9 cellular contexts compared by ENCODE assay signal in genomic region chr20:53935353-53936084, GRCh38.
DNase-seq lines count a peak whose midpoint lies in the region; ATAC-seq and TF ChIP-seq lines count a peak whose summit lies in the region.
"Had no signal": no experiment of that assay in that cellular context is flagged by ENCODE, and none has a peak within 500 bp of the region (broad histone marks: within the 10 kb centered on the region; RNA-seq: fewer than 3 reads in every experiment).

No MANE protein-coding gene starts in this region.

- H3K27ac ChIP-seq in colonic mucosa (peak overlapping the region; percentile 45), trophoblast cell (ENCODE audit: low read depth, low read length) (no peak overlapping the region)

- H3K23ac ChIP-seq in trophoblast cell (ENCODE audit: low read length), result no peak overlapping the region

- H2AK5ac ChIP-seq in trophoblast cell (ENCODE audit: low read length), result no peak overlapping the region

- no peak overlapping the region for H3K18ac ChIP-seq in trophoblast cell (ENCODE audit: low read length)

- no peak overlapping the region for H3K14ac ChIP-seq in trophoblast cell (ENCODE audit: low read length)

- no peaks in the 10 kb centered on the region for H3K36me3 ChIP-seq in colonic mucosa
- H3K36me3 ChIP-seq in trophoblast cell (ENCODE audit: control insufficient read depth in 1 of 2, insufficient read depth in 2 of 2, low read length in 2 of 2), result no peaks in the 10 kb centered on the region

- H2BK12ac ChIP-seq in trophoblast cell (ENCODE audit: low read length), result peak overlapping the region; percentile 23

- H3K79me1 ChIP-seq in trophoblast cell (ENCODE audit: low read length), result peaks cover 5% of the 10 kb centered on the region

- DNase-seq in EH (ENCODE audit: low read depth) (peak; percentile 23), NAMALWA (ENCODE audit: low spot score) (peak; percentile 71), colonic mucosa (no peak), trophoblast cell (no peak), hepatic stellate cell (ENCODE audit: low spot score) (no peak), kidney tubule cell (ENCODE audit: low spot score) (no peak)
- no peak for DNase-seq in stimulated activated CD4-positive, alpha-beta T cell treated with anti-CD3 and anti-CD28 coated beads, Interleukin-4, amount 100 ng/mL, for 1 hour
- DNase-seq: foreskin fibroblast had no signal

- H3K9ac ChIP-seq in colonic mucosa (ENCODE audit: low read depth in 2 of 2, low read length in 2 of 2) (no peak overlapping the region), trophoblast cell (ENCODE audit: low read length) (no peak overlapping the region)

- no peak overlapping the region for H3K4ac ChIP-seq in trophoblast cell (ENCODE audit: low read depth, low read length)

- ATAC-seq in GM18519 (IDR thresholded peaks at IDR 0.05; ENCODE audit: low FRiP score, unreplicated experiment), result no peak

- no peak overlapping the region for H2AFZ ChIP-seq in trophoblast cell (ENCODE audit: insufficient read depth, low read length, poor library complexity)

- no peak overlapping the region for H3K4me2 ChIP-seq in trophoblast cell (ENCODE audit: low read length)

- H3K4me3 ChIP-seq in colonic mucosa, result no peak overlapping the region
- H3K4me3 ChIP-seq in trophoblast cell (ENCODE audit: low read depth, low read length), result no peak overlapping the region

- H3K79me2 ChIP-seq in trophoblast cell (ENCODE audit: control insufficient read depth, insufficient read depth, low read length, poor library complexity), result no peaks in the 10 kb centered on the region

- no peaks in the 10 kb centered on the region for H3K9me3 ChIP-seq in colonic mucosa
- peaks cover 2% of the 10 kb centered on the region for H3K9me3 ChIP-seq in trophoblast cell (ENCODE audit: insufficient read depth, low read depth, low read length)

- no CpG with 5 or more reads among the region's 5 CpGs for WGBS in trophoblast cell (ENCODE audit: extremely low coverage, insufficient coverage, insufficient read length)

- H2BK120ac ChIP-seq in trophoblast cell (ENCODE audit: insufficient read depth, low read length, poor library complexity), result peak overlapping the region; percentile 15

- H2BK5ac ChIP-seq in trophoblast cell (ENCODE audit: low read depth, low read length, poor library complexity), result no peak overlapping the region

- intact Hi-C loops in colonic mucosa (cut with DNase I), result no loop called here

- no peak overlapping the region for H4K8ac ChIP-seq in trophoblast cell (ENCODE audit: low read depth, low read length)

- no peak for TF ChIP-seq CTCF in colonic mucosa (IDR thresholded peaks at IDR 0.05)

- no peaks in the 10 kb centered on the region for H3K27me3 ChIP-seq in colonic mucosa
- no peaks in the 10 kb centered on the region for H3K27me3 ChIP-seq in trophoblast cell (ENCODE audit: insufficient read depth, low read length)

- no peak overlapping the region for H4K91ac ChIP-seq in trophoblast cell (ENCODE audit: low read depth, low read length)

- H4K12ac ChIP-seq in trophoblast cell (ENCODE audit: low read depth, low read length), result no peak overlapping the region

- H3K4me1 ChIP-seq in colonic mucosa (peaks cover 9% of the 10 kb centered on the region), trophoblast cell (ENCODE audit: control insufficient read depth in 1 of 2, insufficient read depth in 2 of 2, low read length in 2 of 2) (peaks cover 6 to 19% of the 10 kb centered on the region in 2 experiments)

Comparison
In these comparisons a context has a peak if more than half of its experiments do, and no peak if none do; other contexts are left out.
1. DNase-seq: peak in EH (single experiment) and NAMALWA (single experiment); none in colonic mucosa (single experiment), trophoblast cell (0 of 2), stimulated activated CD4-positive, alpha-beta T cell treated with anti-CD3 and anti-CD28 coated beads, Interleukin-4, amount 100 ng/mL, for 1 hour (single experiment), hepatic stellate cell (single experiment) and kidney tubule cell (single experiment).